In the genomic region with DNA sequence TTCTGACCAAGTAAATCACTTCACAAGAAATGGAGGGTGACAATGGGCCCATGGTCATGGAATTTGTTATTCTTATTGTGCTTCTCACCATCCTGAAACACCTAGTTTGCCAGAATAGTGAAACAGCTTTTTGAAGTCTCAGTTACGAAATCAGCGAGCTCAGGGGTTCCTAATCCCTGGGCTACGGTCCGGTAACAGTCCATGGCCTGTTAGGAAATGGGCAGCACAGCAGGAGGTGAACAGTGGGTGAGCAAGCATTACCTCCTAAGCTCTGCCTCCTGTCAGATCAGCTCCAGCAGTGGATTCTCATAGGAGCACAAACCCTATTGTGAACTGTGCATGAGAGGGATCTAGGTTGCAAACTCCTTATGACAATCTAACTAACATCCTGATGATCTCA, we compare ENCODE assay signal across 26 cellular contexts.
"Had no signal": no experiment of that assay in that cellular context is flagged by ENCODE, and none has a peak within 500 bp of the region (broad histone marks: within the 10 kb centered on the region; RNA-seq: fewer than 3 reads in every experiment).

No MANE protein-coding gene starts in this region.

- H3K27me3 ChIP-seq: brain microvascular endothelial cell, cardiac muscle cell, SJSA1 had no signal

- H3K36me3 ChIP-seq: brain microvascular endothelial cell, cardiac muscle cell, SJSA1 had no signal

- H3K4me3 ChIP-seq: cardiac muscle cell, SJSA1 had no signal

- ATAC-seq: activated T-helper 17 cell treated with anti-CD3 and anti-CD28 coated beads, Interleukin-2, amount 50 U/mL, for 72 hours; Panc1 had no signal

- DNase-seq: activated CD4-positive, alpha-beta memory T cell treated with anti-CD3 and anti-CD28 coated beads for 36 hours; activated CD4-positive, alpha-beta T cell treated with anti-CD3 and anti-CD28 coated beads, Interleukin-2, amount 10 ng/mL, durations not matched to agents 7 days and 5 days; activated CD4-positive, CD25-positive, alpha-beta regulatory T cell; activated CD8-positive, alpha-beta memory T cell treated with anti-CD3 and anti-CD28 coated beads for 24 hours; activated gamma-delta T cell; activated naive CD4-positive, alpha-beta T cell treated with anti-CD3 and anti-CD28 coated beads for 36 hours; activated T-cell treated with anti-CD3 and anti-CD28 coated beads for 4 hours; activated T-cell treated with anti-CD3 and anti-CD28 coated beads, Interleukin-2, amount 50 U/mL, for 48 hours; brain microvascular endothelial cell; IMR-90; KG1; NCI-H1092; NCI-H1417; NCI-H1930; NCI-H2171; NCI-H2227 treated with DMSO at 0.1 percent for 48 hours; NCI-H446 treated with DMSO at 0.1 percent for 48 hours; NCI-H524 treated with DMSO at 0.1 percent for 48 hours; NCI-H82; OCI-M1; RPMI8226; SHP77 had no signal

- H3K27ac ChIP-seq: brain microvascular endothelial cell, cardiac muscle cell, SJSA1 had no signal

- H3K4me1 ChIP-seq: SJSA1 had no signal
